ENCODE assay signal across 9 cellular contexts in the genomic region with DNA sequence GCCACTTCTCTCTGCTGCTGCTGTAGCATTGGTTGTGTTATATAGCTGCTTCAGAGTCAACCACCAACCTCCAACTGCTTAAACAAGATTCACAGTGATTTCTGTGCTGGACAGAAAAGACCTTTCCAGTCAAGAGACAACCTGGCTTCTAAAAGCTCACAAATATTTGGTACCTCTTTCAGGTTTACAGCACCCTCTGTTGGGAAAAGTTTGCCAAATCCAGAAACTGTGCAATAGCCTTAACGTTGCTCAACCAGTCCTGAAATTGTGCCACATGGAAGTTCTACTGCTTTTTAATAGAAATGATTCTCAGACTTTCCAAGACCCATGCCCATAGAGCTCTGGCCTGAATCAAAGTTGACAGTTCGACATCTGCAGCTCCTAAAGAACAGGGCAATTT.
DNase-seq lines count a peak whose midpoint lies in the region; ATAC-seq, FAIRE-seq and TF ChIP-seq lines count a peak whose summit lies in the region.
"Had no signal": no experiment of that assay in that cellular context is flagged by ENCODE, and none has a peak within 500 bp of the region (broad histone marks: within the 10 kb centered on the region; RNA-seq: fewer than 3 reads in every experiment).

No MANE protein-coding gene starts in this region.

- peaks cover 6% of the 10 kb centered on the region for H3K27me3 Mint-ChIP-seq in brain

- H3K27ac Mint-ChIP-seq in brain, result peak overlapping the region in 1 of 5 experiments; percentile 36

- TF ChIP-seq CTCF in LNCaP clone FGC (IDR thresholded peaks at IDR 0.05; ENCODE audit: control insufficient read depth, extremely low read depth, insufficient read depth), result peak; percentile 31
- peak; percentile 26 to 52 for TF ChIP-seq CTCF in brain (conservative IDR thresholded peaks at IDR 0.05)
- TF ChIP-seq CTCF in psoas muscle (IDR thresholded peaks at IDR 0.05), result no peak

- H3K4me1 ChIP-seq in psoas muscle, result no peaks in the 10 kb centered on the region

- H3K4me3 Mint-ChIP-seq in brain, result no peak overlapping the region

- H3K4me3 ChIP-seq in LNCaP clone FGC (ENCODE audit: low read depth, low read length) (no peak overlapping the region), psoas muscle (no peak overlapping the region)

- 26 to 38% (median 29%) methylated on average over 2 of the region's 2 CpGs for WGBS in psoas muscle, 3 donors

- FAIRE-seq in GM18507 (lab: Jason Lieb, UNC), result peak; percentile 59

- no peaks in the 10 kb centered on the region for H3K36me3 ChIP-seq in psoas muscle (ENCODE audit: insufficient read depth in 1 of 2, low read depth in 1 of 2)

- H3K4me1 Mint-ChIP-seq in brain, result no peaks in the 10 kb centered on the region

- no peak for ATAC-seq in psoas muscle

- intact Hi-C loops in psoas muscle (cut with DNase I), result no loop called here

- no peak overlapping the region for H3K27ac ChIP-seq in psoas muscle

- peaks cover 0 to 16% (median 0%) of the 10 kb centered on the region in 3 donors for H3K27me3 ChIP-seq in psoas muscle (ENCODE audit: insufficient read depth in 3 of 3, low read length in 2 of 3)

- DNase-seq in GM18507 (ENCODE audit: extremely low spot score, insufficient read length, low read depth) (no peak), LNCaP clone FGC (ENCODE audit: low read depth) (peak; percentile 43), pons (ENCODE audit: low spot score) (peak; percentile 1), LoVo (ENCODE audit: low spot score) (no peak), DMS79 treated with DMSO at 0.1 percent for 48 hours (lab: John Stamatoyannopoulos, UW) (no peak), psoas muscle (no peak)
- no peak for DNase-seq in activated CD4-positive, CD25-positive, alpha-beta regulatory T cell (lab: John Stamatoyannopoulos, UW)
- DNase-seq: SHP77 treated with DMSO at 0.1 percent for 48 hours had no signal

- no peaks in the 10 kb centered on the region for H3K9me3 Mint-ChIP-seq in brain

- no peaks in the 10 kb centered on the region for H3K36me3 Mint-ChIP-seq in brain

- H3K9me3 ChIP-seq in psoas muscle, result no peaks in the 10 kb centered on the region

Comparison
In these comparisons a context has a peak if more than half of its experiments do, and no peak if none do; other contexts are left out.
1. DNase-seq: peak in LNCaP clone FGC (single experiment) and pons (single experiment); none in GM18507 (single experiment), LoVo (single experiment), DMS79 treated with DMSO at 0.1 percent for 48 hours (single experiment), activated CD4-positive, CD25-positive, alpha-beta regulatory T cell (0 of 4) and psoas muscle (0 of 2).